1 cellular context compared by ENCODE assay signal in genomic region chr2:225841314-225841713, GRCh38.
TF ChIP-seq lines count a peak whose summit lies in the region.

No MANE protein-coding gene starts in this region.

TF ChIP-seq in liver, 16 proteins besides CTCF, POLR2A, EP300 and RAD21 (continued from another document):
- TF ChIP-seq REST (IDR thresholded peaks at IDR 0.05): no peak
